In the genomic region with DNA sequence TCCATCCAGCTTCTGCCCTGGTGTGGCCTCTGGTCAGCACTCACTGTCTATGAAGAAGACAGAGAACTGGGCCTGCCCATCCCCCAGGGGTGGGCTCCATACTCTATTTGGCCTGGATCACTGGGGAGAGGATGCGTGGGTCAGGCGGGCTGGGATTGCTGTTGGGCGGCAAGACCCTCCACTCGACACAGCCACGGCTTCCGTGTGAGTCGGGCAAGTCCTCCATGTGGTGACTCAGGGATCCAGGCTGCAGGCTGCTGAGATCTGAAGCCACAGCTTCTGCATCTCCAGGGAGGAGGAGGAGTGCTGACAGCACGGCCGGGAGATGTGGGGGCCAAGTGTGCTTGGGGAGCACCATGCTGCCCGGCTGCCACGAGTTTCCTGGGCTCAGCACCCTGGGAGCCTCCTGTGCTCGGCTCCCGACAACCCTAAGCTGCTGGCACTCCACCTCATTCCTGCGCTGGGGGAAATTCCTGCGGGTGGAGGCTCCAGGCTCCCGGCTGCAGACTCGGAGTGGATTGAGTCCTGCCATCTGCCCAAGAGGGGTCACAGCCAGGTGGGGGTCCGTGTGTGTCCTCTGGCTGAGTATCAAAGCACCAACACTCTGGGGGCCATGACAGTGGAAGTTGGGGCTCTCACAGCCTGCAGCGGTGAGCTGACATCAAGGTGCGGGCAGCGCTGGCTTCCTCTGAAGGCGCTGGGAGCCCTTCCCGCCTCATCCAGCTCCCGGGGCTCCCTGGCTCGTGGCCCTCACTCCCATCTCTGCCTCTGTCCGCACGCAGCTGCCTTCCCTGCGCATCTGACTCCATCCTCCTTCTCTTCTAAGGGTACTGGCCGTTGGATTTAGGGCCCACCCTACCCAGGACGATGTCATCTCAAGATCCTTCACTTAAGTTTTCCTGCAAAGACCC, we compare ENCODE assay signal across 27 cellular contexts. TPM values are rescaled to one million over a fixed set of nuclear protein-coding genes. Genes with fewer than 3 reads are reported as not detected.
A peak's percentile ranks its signal among the peaks of the same experiment; 100 is the strongest.
DNase-seq lines count a peak whose midpoint lies in the region; ATAC-seq, FAIRE-seq and TF ChIP-seq lines count a peak whose summit lies in the region.
"Had no signal": no experiment of that assay in that cellular context is flagged by ENCODE, and none has a peak within 500 bp of the region (broad histone marks: within the 10 kb centered on the region; RNA-seq: fewer than 3 reads in every experiment).

No MANE protein-coding gene starts in this region.

- H3K9ac ChIP-seq in HUES48 (ENCODE audit: low read depth, low read length) (no peak overlapping the region), endodermal cell (ENCODE audit: extremely low read depth, low read length, poor library complexity, severe bottlenecking) (no peak overlapping the region), HepG2 (ENCODE audit: insufficient read depth, low read depth, low read length) (no peak overlapping the region)

- intact Hi-C loops in HepG2 (cut with micrococcal nuclease; ENCODE audit: unreplicated experiment): no loop called here
- intact Hi-C loops in naive thymus-derived CD4-positive, alpha-beta T cell (cut with micrococcal nuclease): no loop called here

- H3K4me1 ChIP-seq in GM23338 (ENCODE audit: insufficient read depth) (peaks cover 4% of the 10 kb centered on the region; the same call in 1 of the 2 replicates), HUES48 (ENCODE audit: control insufficient read depth, insufficient read depth, low read length) (peaks cover 20% of the 10 kb centered on the region), endodermal cell (ENCODE audit: control insufficient read depth, insufficient read depth, low read length) (no peaks in the 10 kb centered on the region), HepG2 (ENCODE audit: insufficient read depth, low read length) (no peaks in the 10 kb centered on the region)
- H3K4me1 ChIP-seq in naive thymus-derived CD4-positive, alpha-beta T cell (ENCODE audit: control insufficient read depth in 2 of 2, insufficient read depth in 2 of 2, low read length in 2 of 2): no peaks in the 10 kb centered on the region

- TF ChIP-seq CTCF in GM23338 (conservative IDR thresholded peaks at IDR 0.05; ENCODE audit: low read depth in 2 of 2) (no peak), endodermal cell (conservative IDR thresholded peaks at IDR 0.05) (no peak), HepG2 (CRISPR knock-in tag; IDR thresholded peaks at IDR 0.05) (no peak)

- TF ChIP-seq EP300 in HepG2 (IDR thresholded peaks at IDR 0.05; ENCODE audit: low read depth in 2 of 2, low read length in 2 of 2): no peak
- TF ChIP-seq EP300 in HepG2 (CRISPR knock-in tag; IDR thresholded peaks at IDR 0.05; ENCODE audit: borderline replicate concordance): no peak

- TF ChIP-seq RAD21 in HepG2 (CRISPR knock-in tag; IDR thresholded peaks at IDR 0.05): no peak

- H2AFZ ChIP-seq in GM23338 (no peak overlapping the region), HepG2 (ENCODE audit: low read length) (no peak overlapping the region)

- H3K9me3 ChIP-seq in HUES48 (ENCODE audit: control insufficient read depth, insufficient read depth, low read length): peaks cover 7% of the 10 kb centered on the region
- H3K9me3 ChIP-seq in endodermal cell (ENCODE audit: control insufficient read depth, low read length): peaks cover 24% of the 10 kb centered on the region
- peaks cover 18% of the 10 kb centered on the region for H3K9me3 ChIP-seq in HepG2 (ENCODE audit: low read length)
- peaks cover 0 to 24% (median 0%) of the 10 kb centered on the region in 3 experiments for H3K9me3 ChIP-seq in naive thymus-derived CD4-positive, alpha-beta T cell (ENCODE audit: control insufficient read depth in 2 of 3, low read length in 3 of 3)

- H3K79me2 ChIP-seq in GM23338 (replicated peaks; ENCODE audit: insufficient read depth) (no peaks in the 10 kb centered on the region), HepG2 (ENCODE audit: insufficient read depth, low read length) (no peaks in the 10 kb centered on the region)

- CTCF ChIA-PET in HepG2 (lab: Yijun Ruan, JAX; ENCODE audit: low intra/inter-chr PET ratio, low total read pairs): no interaction called here
- CTCF ChIA-PET in naive thymus-derived CD4-positive, alpha-beta T cell (lab: Charles Lee): no interaction called here
- CTCF ChIA-PET in activated CD4-positive, alpha-beta memory T cell treated with anti-CD3 and anti-CD28 coated beads, Interleukin-2, amount 10 ng/mL, durations not matched to agents 7 days and 5 days (lab: Charles Lee): no interaction called here

- H3F3A ChIP-seq in GM23338 (replicated peaks; ENCODE audit: low read depth): peaks cover 5% of the 10 kb centered on the region; the same call in 1 of the 2 replicates

- H3K4me2 ChIP-seq in GM23338 (no peak overlapping the region), HepG2 (ENCODE audit: low read depth, low read length) (no peak overlapping the region)

- FAIRE-seq in HepG2 (lab: Jason Lieb, UNC): no peak

- POLR2A ChIA-PET in HepG2 (lab: Yijun Ruan, JAX): no interaction called here
- POLR2A ChIA-PET in naive thymus-derived CD4-positive, alpha-beta T cell (lab: Charles Lee): no interaction called here
- POLR2A ChIA-PET in activated CD4-positive, alpha-beta memory T cell treated with anti-CD3 and anti-CD28 coated beads, Interleukin-2, amount 10 ng/mL, durations not matched to agents 7 days and 5 days (lab: Charles Lee): no interaction called here

- no peak overlapping the region; the same call in 2 of the 3 replicates for H3K4me3 Mint-ChIP-seq in GM23338
- no peak overlapping the region for H3K4me3 Mint-ChIP-seq in endodermal cell
- H3K4me3 Mint-ChIP-seq in naive thymus-derived CD4-positive, alpha-beta T cell: peak overlapping the region in 1 of 10 donors; percentile 41
- no peak overlapping the region for H3K4me3 Mint-ChIP-seq in activated CD4-positive, alpha-beta memory T cell treated with anti-CD3 and anti-CD28 coated beads, Interleukin-2, amount 10 ng/mL, durations not matched to agents 7 days and 5 days
- H3K4me3 Mint-ChIP-seq: activated CD8-positive, alpha-beta memory T cell treated with anti-CD3 and anti-CD28 coated beads, Interleukin-2, amount 10 ng/mL, durations not matched to agents 7 days and 5 days; activated naive CD8-positive, alpha-beta T cell treated with anti-CD3 and anti-CD28 coated beads, Interleukin-2, amount 50 U/mL, for 24 hours; CD14-positive monocyte; dendritic cell treated with granulocyte-macrophage colony-stimulating factor and Interleukin-4, amounts not matched to agents 40 ng/mL and 50 ng/mL, for 4 days; neural crest cell; stimulated activated naive B cell treated with anti-CD40 and anti-IgM and Interleukin-4, amounts not matched to agents 10 μg/mL and 1 μg/mL and 100 μg/mL, for 72 hours had no signal

- H3K36me3 Mint-ChIP-seq in GM23338 (ENCODE audit: low read depth) (peaks cover 19% of the 10 kb centered on the region), endodermal cell (ENCODE audit: low read depth) (no peaks in the 10 kb centered on the region)
- H3K36me3 Mint-ChIP-seq in naive thymus-derived CD4-positive, alpha-beta T cell: peaks cover 0 to 5% (median 5%) of the 10 kb centered on the region in 5 donors
- peaks cover 11% of the 10 kb centered on the region for H3K36me3 Mint-ChIP-seq in activated CD4-positive, alpha-beta memory T cell treated with anti-CD3 and anti-CD28 coated beads, Interleukin-2, amount 10 ng/mL, durations not matched to agents 7 days and 5 days (ENCODE audit: low read depth)

- peaks cover 36% of the 10 kb centered on the region for H3K9me3 Mint-ChIP-seq in GM23338
- H3K9me3 Mint-ChIP-seq in endodermal cell: peaks cover 34% of the 10 kb centered on the region
- peaks cover 4 to 25% (median 14%) of the 10 kb centered on the region in 11 donors for H3K9me3 Mint-ChIP-seq in naive thymus-derived CD4-positive, alpha-beta T cell
- peaks cover 24% of the 10 kb centered on the region for H3K9me3 Mint-ChIP-seq in activated CD4-positive, alpha-beta memory T cell treated with anti-CD3 and anti-CD28 coated beads, Interleukin-2, amount 10 ng/mL, durations not matched to agents 7 days and 5 days

- H4K20me1 ChIP-seq in GM23338 (replicated peaks; ENCODE audit: insufficient read depth) (no peaks in the 10 kb centered on the region), HepG2 (ENCODE audit: insufficient read depth, low read length) (no peaks in the 10 kb centered on the region; the same call in 1 of the 2 replicates)

- no TSS peak for BruUV-seq in HepG2 (replicated peaks; lab: Mats Ljungman, UMichigan)

- H3K27me3 Mint-ChIP-seq in GM23338 (ENCODE audit: insufficient read depth, low read depth, poor library complexity) (peaks cover 31% of the 10 kb centered on the region), endodermal cell (ENCODE audit: insufficient read depth) (peaks cover 36% of the 10 kb centered on the region)
- H3K27me3 Mint-ChIP-seq in naive thymus-derived CD4-positive, alpha-beta T cell: peaks cover 15 to 28% (median 19%) of the 10 kb centered on the region in 5 donors
- H3K27me3 Mint-ChIP-seq in activated CD4-positive, alpha-beta memory T cell treated with anti-CD3 and anti-CD28 coated beads, Interleukin-2, amount 10 ng/mL, durations not matched to agents 7 days and 5 days: peaks cover 19% of the 10 kb centered on the region

- H3K36me3 ChIP-seq in GM23338 (ENCODE audit: insufficient read depth) (no peaks in the 10 kb centered on the region), HUES48 (ENCODE audit: control insufficient read depth, insufficient read depth, low read length) (no peaks in the 10 kb centered on the region), endodermal cell (ENCODE audit: control insufficient read depth, insufficient read depth, low read length) (no peaks in the 10 kb centered on the region), HepG2 (replicated peaks in 1 of 2; ENCODE audit: control insufficient read depth in 1 of 2, insufficient read depth in 2 of 2, low read length in 2 of 2) (no peaks in the 10 kb centered on the region)
- H3K36me3 ChIP-seq in naive thymus-derived CD4-positive, alpha-beta T cell (ENCODE audit: control insufficient read depth in 2 of 3, insufficient read depth in 3 of 3, low read length in 3 of 3): no peaks in the 10 kb centered on the region
- H3K36me3 ChIP-seq: upper lobe of right lung had no signal

- H3K4me1 Mint-ChIP-seq in GM23338 (peaks cover 18% of the 10 kb centered on the region), endodermal cell (peaks cover 3% of the 10 kb centered on the region)
- H3K4me1 Mint-ChIP-seq in naive thymus-derived CD4-positive, alpha-beta T cell: peaks cover 0 to 26% (median 18%) of the 10 kb centered on the region in 7 donors
- H3K4me1 Mint-ChIP-seq in activated CD4-positive, alpha-beta memory T cell treated with anti-CD3 and anti-CD28 coated beads, Interleukin-2, amount 10 ng/mL, durations not matched to agents 7 days and 5 days: peaks cover 8% of the 10 kb centered on the region

- WGBS in endodermal cell (ENCODE audit: insufficient coverage in 1 of 2, insufficient read length in 1 of 2), 2 experiments: 30 to 48% methylated on average over 22 to 30 of the region's 30 CpGs
- 34% methylated on average over 25 of the region's 30 CpGs for WGBS in HepG2 (ENCODE audit: low lambda C conversion rate)

- in situ Hi-C loops in HepG2 (cut with HindIII; ENCODE audit: extremely low pct_ligation_motif_present, low pct_unique_long_range_greater_than_20kb): no loop called here

- H3K9me2 ChIP-seq in GM23338 (ENCODE audit: insufficient read depth): no peaks in the 10 kb centered on the region

- H3K27me3 ChIP-seq in GM23338 (ENCODE audit: insufficient read depth): no peaks in the 10 kb centered on the region
- peaks cover 22% of the 10 kb centered on the region for H3K27me3 ChIP-seq in HUES48 (ENCODE audit: control insufficient read depth, insufficient read depth, low read length)
- peaks cover 17% of the 10 kb centered on the region for H3K27me3 ChIP-seq in endodermal cell (ENCODE audit: control insufficient read depth, insufficient read depth, low read length, poor library complexity, severe bottlenecking)
- peaks cover 22 to 63% of the 10 kb centered on the region in 2 experiments; a peak in 4 of 5 replicates for H3K27me3 ChIP-seq in HepG2 (ENCODE audit: control insufficient read depth in 1 of 2, insufficient read depth in 2 of 2, low read length in 2 of 2)
- H3K27me3 ChIP-seq in naive thymus-derived CD4-positive, alpha-beta T cell (ENCODE audit: control insufficient read depth in 2 of 2, insufficient read depth in 2 of 2, low read length in 2 of 2): no peaks in the 10 kb centered on the region

- peak; percentile 79 for ATAC-seq in GM23338
- ATAC-seq in HepG2: no peak; the same call in 2 of the 3 replicates
- ATAC-seq in naive thymus-derived CD4-positive, alpha-beta T cell: no peak
- ATAC-seq in GM21786 (IDR thresholded peaks at IDR 0.05; ENCODE audit: unreplicated experiment): no peak
- ATAC-seq: activated CD8-positive, alpha-beta memory T cell treated with anti-CD3 and anti-CD28 coated beads, Interleukin-2, amount 10 ng/mL, durations not matched to agents 7 days and 5 days; activated naive CD8-positive, alpha-beta T cell treated with anti-CD3 and anti-CD28 coated beads, Interleukin-2, amount 50 U/mL, for 24 hours; sciatic nerve; stimulated activated naive B cell treated with anti-CD40 and anti-IgM and Interleukin-4, amounts not matched to agents 10 μg/mL and 1 μg/mL and 100 μg/mL, for 72 hours; upper lobe of right lung had no signal

- TF ChIP-seq POLR2A in HepG2 (IDR thresholded peaks at IDR 0.05; ENCODE audit: insufficient read depth in 1 of 2, low read depth in 2 of 2, low read length in 2 of 2): no peak

- H3K27ac Mint-ChIP-seq in GM23338 (no peak overlapping the region), endodermal cell (no peak overlapping the region)
- no peak overlapping the region for H3K27ac Mint-ChIP-seq in naive thymus-derived CD4-positive, alpha-beta T cell
- no peak overlapping the region for H3K27ac Mint-ChIP-seq in activated CD4-positive, alpha-beta memory T cell treated with anti-CD3 and anti-CD28 coated beads, Interleukin-2, amount 10 ng/mL, durations not matched to agents 7 days and 5 days
- H3K27ac Mint-ChIP-seq: activated CD8-positive, alpha-beta memory T cell treated with anti-CD3 and anti-CD28 coated beads, Interleukin-2, amount 10 ng/mL, durations not matched to agents 7 days and 5 days; activated naive CD8-positive, alpha-beta T cell treated with anti-CD3 and anti-CD28 coated beads, Interleukin-2, amount 50 U/mL, for 24 hours; dendritic cell treated with granulocyte-macrophage colony-stimulating factor and Interleukin-4, amounts not matched to agents 40 ng/mL and 50 ng/mL, for 4 days; stimulated activated naive B cell treated with anti-CD40 and anti-IgM and Interleukin-4, amounts not matched to agents 10 μg/mL and 1 μg/mL and 100 μg/mL, for 72 hours had no signal

- peak; percentile 61 for DNase-seq in GM23338 (ENCODE audit: low spot score)
- peak; percentile 84 for DNase-seq in endodermal cell
- DNase-seq in HepG2 (ENCODE audit: low spot score): no peak
- DNase-seq in naive thymus-derived CD4-positive, alpha-beta T cell: no peak
- no peak for DNase-seq in activated CD4-positive, alpha-beta memory T cell treated with anti-CD3 and anti-CD28 coated beads, Interleukin-2, amount 10 ng/mL, durations not matched to agents 7 days and 5 days
- DNase-seq: activated CD4-positive, alpha-beta T cell treated with anti-CD3 and anti-CD28 coated beads, Interleukin-2, amount 50 U/mL, for 1 hour; activated CD8-positive, alpha-beta memory T cell treated with anti-CD3 and anti-CD28 coated beads, Interleukin-2, amount 10 ng/mL, durations not matched to agents 7 days and 5 days; activated naive CD8-positive, alpha-beta T cell treated with anti-CD3 and anti-CD28 coated beads, Interleukin-2, amount 50 U/mL, for 24 hours; activated T-cell treated with anti-CD3 and anti-CD28 coated beads, Interleukin-2, amount 50 U/mL, for 48 hours; central memory CD4-positive, alpha-beta T cell; hippocampal formation; Karpas-422; NCI-H1436 treated with DMSO at 0.1 percent for 48 hours; NCI-H2107; SHP77 treated with DMSO at 0.1 percent for 48 hours; stimulated activated CD4-positive, alpha-beta T cell treated with anti-CD3 and anti-CD28 coated beads, Interleukin-4, amount 100 ng/mL, for 4 hours; stimulated activated naive B cell treated with anti-CD40 and anti-IgM and Interleukin-4, amounts not matched to agents 10 μg/mL and 1 μg/mL and 100 μg/mL, for 72 hours; upper lobe of right lung had no signal

- H3K4me3 ChIP-seq in GM23338 (no peak overlapping the region), HUES48 (ENCODE audit: low read depth, low read length) (peak overlapping the region; percentile 32; the same call in 1 of the 2 replicates), endodermal cell (ENCODE audit: low read length) (no peak overlapping the region), HepG2 (replicated peaks in 1 of 3; ENCODE audit: insufficient read depth in 1 of 3, low read depth in 2 of 3, low read length in 3 of 3) (no peak overlapping the region)
- no peak overlapping the region for H3K4me3 ChIP-seq in naive thymus-derived CD4-positive, alpha-beta T cell (ENCODE audit: low read length)
- H3K4me3 ChIP-seq: upper lobe of right lung had no signal

- no peak overlapping the region for H3K27ac ChIP-seq in GM23338 (ENCODE audit: low read depth)
- no peak overlapping the region for H3K27ac ChIP-seq in HUES48 (ENCODE audit: low read depth, low read length)
- H3K27ac ChIP-seq in endodermal cell (ENCODE audit: low read depth, low read length): no peak overlapping the region
- no peak overlapping the region for H3K27ac ChIP-seq in HepG2 (ENCODE audit: extremely low read length, insufficient read depth, low read length)
- no peak overlapping the region for H3K27ac ChIP-seq in naive thymus-derived CD4-positive, alpha-beta T cell (ENCODE audit: low read depth, low read length)
- H3K27ac ChIP-seq: upper lobe of right lung had no signal

RNA-seq across cellular contexts. Expression of gene CBFA2T3, which starts 24.4 kb away (rescaled TPM):
- 0.85 and 1.5 TPM in 2 replicates for total RNA-seq in GM23338 (2014; rRNA removed; shearing (Covaris generic))
- polyA plus RNA-seq in GM23338 (2016; fragmentation: Nextera tagmentation; extraction: Ambion mirVana): 0.70 and 0.87 TPM in 2 replicates
- total RNA-seq in endodermal cell: 1 to 10 TPM; 1.0 to 3.1 TPM
- 5.5 TPM for polyA plus RNA-seq in endodermal cell (2013, experiment 1 of 2)
- polyA plus RNA-seq in endodermal cell (2013, experiment 2 of 2): 4.3 TPM
- not detected in 2 replicates for total RNA-seq in HepG2 (2016; rRNA removed; fragmentation: Illumina TruSeq; extraction: Trizol)
- total RNA-seq in HepG2 (2016; cell fraction: cytosol; rRNA removed; fragmentation: Illumina TruSeq; extraction: Trizol; ENCODE audit: low read depth): not detected in 2 replicates
- not detected in 2 replicates for total RNA-seq in HepG2 (2016; cell fraction: insoluble cytoplasmic fraction; rRNA removed; fragmentation: Illumina TruSeq; extraction: Trizol)
- not detected in 2 replicates for total RNA-seq in HepG2 (2016; cell fraction: membrane; rRNA removed; fragmentation: Illumina TruSeq; extraction: Trizol)
- not detected in 2 replicates for total RNA-seq in HepG2 (2016; cell fraction: nucleus; rRNA removed; fragmentation: Illumina TruSeq; extraction: Trizol)
- 0.05 and 0.09 TPM in 2 replicates for polyA plus RNA-seq in HepG2 (2011; rRNA removed)
- polyA plus RNA-seq in HepG2 (2011; cell fraction: cytosol; rRNA removed): 0.04 TPM in 1 of 2 replicates, not detected in the other
- polyA plus RNA-seq in HepG2 (2011; cell fraction: nucleus; rRNA removed): not detected in 2 replicates
- polyA plus RNA-seq in HepG2 (2012): 0.07 TPM in 1 of 2 replicates, not detected in the other
- polyA plus RNA-seq in HepG2 (2016; cell fraction: cytosol; fragmentation: Illumina TruSeq; extraction: Trizol; ENCODE audit: low read depth): not detected in 2 replicates
- not detected in 2 replicates for polyA plus RNA-seq in HepG2 (2016; cell fraction: insoluble cytoplasmic fraction; fragmentation: Illumina TruSeq; extraction: Trizol; ENCODE audit: low read depth)
- not detected in 2 replicates for polyA plus RNA-seq in HepG2 (2016; cell fraction: membrane; fragmentation: Illumina TruSeq; extraction: Trizol; ENCODE audit: low read depth)
- 0.11 TPM in 1 of 2 replicates, not detected in the other for polyA plus RNA-seq in HepG2 (2016; cell fraction: nucleus; fragmentation: Illumina TruSeq; extraction: Trizol; ENCODE audit: insufficient read depth, low read depth)
- polyA minus RNA-seq in HepG2 (2011; rRNA and poly(A)+ RNA removed; ENCODE audit: low replicate concordance): 0.19 and 0.60 TPM in 2 replicates
- not detected in 2 replicates for polyA minus RNA-seq in HepG2 (2011; cell fraction: cytosol; rRNA and poly(A)+ RNA removed)
- polyA minus RNA-seq in HepG2 (2011; cell fraction: nucleus; rRNA and poly(A)+ RNA removed): not detected in 2 replicates
- 10 to 100 TPM in 1 of 5 experiments, 1 to 10 TPM in 1, under 1 TPM in 2, not detected in 1; 0.14 to 25.2 (median 3.2) TPM for total RNA-seq in naive thymus-derived CD4-positive, alpha-beta T cell
- polyA plus RNA-seq in naive thymus-derived CD4-positive, alpha-beta T cell: under 1 TPM; 0.17 to 0.26 TPM
- total RNA-seq in activated CD4-positive, alpha-beta memory T cell treated with anti-CD3 and anti-CD28 coated beads, Interleukin-2, amount 10 ng/mL, durations not matched to agents 7 days and 5 days: not detected
- total RNA-seq: H4, lung microvascular endothelial cell, NCI-H460 had no signal

Comparison
In these comparisons a context has a peak if more than half of its experiments do, and no peak if none do; other contexts are left out.
1. DNase-seq: peak in GM23338 (single experiment) and endodermal cell (single experiment); none in HepG2 (single experiment), naive thymus-derived CD4-positive, alpha-beta T cell (0 of 9) and activated CD4-positive, alpha-beta memory T cell treated with anti-CD3 and anti-CD28 coated beads, Interleukin-2, amount 10 ng/mL, durations not matched to agents 7 days and 5 days (single experiment).